In genomic region chr20:16007164-16007563, GRCh38 we compare ENCODE assay signal across 13 cellular contexts.
DNase-seq lines count a peak whose midpoint lies in the region; ATAC-seq and TF ChIP-seq lines count a peak whose summit lies in the region.
"Had no signal": no experiment of that assay in that cellular context is flagged by ENCODE, and none has a peak within 500 bp of the region (broad histone marks: within the 10 kb centered on the region; RNA-seq: fewer than 3 reads in every experiment).

No MANE protein-coding gene starts in this region.

- TF ChIP-seq CTCF in chondrocyte (IDR thresholded peaks at IDR 0.05) = no peak

- no peak overlapping the region for H3K4me3 Mint-ChIP-seq in chondrocyte (ENCODE audit: unreplicated experiment)

- H3K36me3 Mint-ChIP-seq in chondrocyte (ENCODE audit: low read depth) = no peaks in the 10 kb centered on the region

- H3K27ac Mint-ChIP-seq in chondrocyte (ENCODE audit: unreplicated experiment) = no peak overlapping the region

- no peaks in the 10 kb centered on the region for H3K4me1 Mint-ChIP-seq in chondrocyte (ENCODE audit: low read depth)

- DNase-seq in GM19240 (ENCODE audit: insufficient read length, low spot score) (peak; percentile 33), chondrocyte (ENCODE audit: low spot score) (no peak), head of caudate nucleus (no peak), substantia nigra (lab: John Stamatoyannopoulos, UW) (no peak), NAMALWA (ENCODE audit: low spot score) (no peak)
- DNase-seq: effector CD4-positive, alpha-beta T cell; left lung; NCI-H1694 treated with DMSO at 0.1 percent for 48 hours; stimulated activated CD8-positive, alpha-beta memory T cell treated with anti-CD3 and anti-CD28 coated beads, Interleukin-4, amount 100 ng/mL, for 48 hours had no signal

- intact Hi-C loops in head of caudate nucleus (cut with DNase I) = no loop called here

- H3K9me3 Mint-ChIP-seq in chondrocyte (ENCODE audit: low read depth) = peaks cover 3% of the 10 kb centered on the region

- no peaks in the 10 kb centered on the region for H3K27me3 Mint-ChIP-seq in chondrocyte (ENCODE audit: low read depth)

- no peak overlapping the region for H3K27ac ChIP-seq in substantia nigra (ENCODE audit: low read depth, low read length, poor library complexity, severe bottlenecking)
- H3K27ac ChIP-seq: gastroesophageal sphincter, left lung, vagina had no signal

- peak; percentile 93 for ATAC-seq in HG02571 (IDR thresholded peaks at IDR 0.05; ENCODE audit: unreplicated experiment)
- peak; percentile 95 for ATAC-seq in HG03159 (IDR thresholded peaks at IDR 0.05; ENCODE audit: unreplicated experiment)
- ATAC-seq: gastroesophageal sphincter, left lung had no signal
